Comparison of ENCODE assay signal across 17 cellular contexts in the genomic region with DNA sequence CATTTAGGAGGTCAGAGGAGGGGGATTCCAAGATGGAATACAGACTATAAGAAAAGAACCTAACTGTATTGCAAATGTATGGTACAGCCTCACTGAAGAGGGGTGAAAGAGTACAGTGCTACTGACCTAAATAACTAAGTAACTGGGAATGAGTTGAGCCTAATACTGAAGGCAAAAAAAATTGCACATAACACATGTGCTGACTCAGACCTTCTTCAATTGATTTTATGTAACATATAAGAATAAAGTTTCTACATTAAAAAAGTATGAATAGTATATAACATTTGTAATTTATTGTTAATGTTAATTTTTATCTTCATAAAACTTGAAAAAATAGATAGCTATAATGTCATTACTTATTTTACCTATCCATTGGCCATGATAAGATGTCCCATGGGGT. TPM values are rescaled to one million over a fixed set of nuclear protein-coding genes. Genes with fewer than 3 reads are reported as not detected.
DNase-seq lines count a peak whose midpoint lies in the region; ATAC-seq and TF ChIP-seq lines count a peak whose summit lies in the region.
"Had no signal": no experiment of that assay in that cellular context is flagged by ENCODE, and none has a peak within 500 bp of the region (broad histone marks: within the 10 kb centered on the region; RNA-seq: fewer than 3 reads in every experiment).

No MANE protein-coding gene starts in this region.

- no peaks in the 10 kb centered on the region for H3K27me3 Mint-ChIP-seq in activated naive CD4-positive, alpha-beta T cell treated with anti-CD3 and anti-CD28 coated beads, Interleukin-2, amount 50 U/mL, for 24 hours
- H3K27me3 Mint-ChIP-seq in CD4-positive, alpha-beta T cell, result no peaks in the 10 kb centered on the region
- no peaks in the 10 kb centered on the region for H3K27me3 Mint-ChIP-seq in T-cell
- no peaks in the 10 kb centered on the region for H3K27me3 Mint-ChIP-seq in naive thymus-derived CD4-positive, alpha-beta T cell

- peaks cover 0 to 14% (median 0%) of the 10 kb centered on the region in 3 experiments for H3K36me3 ChIP-seq in naive thymus-derived CD4-positive, alpha-beta T cell (ENCODE audit: control insufficient read depth in 2 of 3, insufficient read depth in 3 of 3, low read length in 3 of 3)

- no peak overlapping the region for H3K4me3 ChIP-seq in naive thymus-derived CD4-positive, alpha-beta T cell (ENCODE audit: low read length)
- H3K4me3 ChIP-seq: SJSA1 had no signal

- H3K4me3 Mint-ChIP-seq in activated naive CD4-positive, alpha-beta T cell treated with anti-CD3 and anti-CD28 coated beads, Interleukin-2, amount 50 U/mL, for 24 hours, result peak overlapping the region; percentile 51
- H3K4me3 Mint-ChIP-seq in CD4-positive, alpha-beta T cell, result no peak overlapping the region
- H3K4me3 Mint-ChIP-seq in T-cell, result no peak overlapping the region
- H3K4me3 Mint-ChIP-seq in naive thymus-derived CD4-positive, alpha-beta T cell, result peak overlapping the region in 1 of 10 donors; percentile 32

- H3K27ac ChIP-seq in CD4-positive, alpha-beta T cell (ENCODE audit: low read depth, low read length), result no peak overlapping the region
- H3K27ac ChIP-seq in naive thymus-derived CD4-positive, alpha-beta T cell (ENCODE audit: low read depth, low read length), result peak overlapping the region; percentile 53
- H3K27ac ChIP-seq: SJSA1 had no signal

- DNase-seq in activated naive CD4-positive, alpha-beta T cell treated with Interleukin-2 at 50 U/mL for 16 hours, result no peak
- no peak for DNase-seq in CD4-positive, alpha-beta T cell
- DNase-seq in T-cell (no peak), NCI-H2196 (lab: John Stamatoyannopoulos, UW; ENCODE audit: unreplicated experiment) (no peak)
- no peak for DNase-seq in naive thymus-derived CD4-positive, alpha-beta T cell
- DNase-seq: H7, NCI-H1105, NCI-H146, NCI-H2081 treated with DMSO at 0.1 percent for 48 hours, NCI-H2171 treated with DMSO at 0.1 percent for 48 hours, NCI-H446, NCI-H526 had no signal

- no peak for ATAC-seq in CD4-positive, alpha-beta T cell (ENCODE audit: poor library complexity)
- ATAC-seq in T-cell (replicated peaks in 1 of 4) (no peak), HG03565 (IDR thresholded peaks at IDR 0.05; ENCODE audit: unreplicated experiment) (no peak), HG02798 (IDR thresholded peaks at IDR 0.05; ENCODE audit: poor library complexity, unreplicated experiment) (no peak)
- no peak for ATAC-seq in naive thymus-derived CD4-positive, alpha-beta T cell
- ATAC-seq: Right ventricle myocardium inferior had no signal

- H3K9me3 ChIP-seq in CD4-positive, alpha-beta T cell (ENCODE audit: control insufficient read depth, low read length), result no peaks in the 10 kb centered on the region
- H3K9me3 ChIP-seq in naive thymus-derived CD4-positive, alpha-beta T cell (ENCODE audit: control insufficient read depth in 2 of 3, low read length in 3 of 3), result no peaks in the 10 kb centered on the region
- H3K9me3 ChIP-seq: SJSA1 had no signal

- no peak for TF ChIP-seq CTCF in CD4-positive, alpha-beta T cell (IDR thresholded peaks at IDR 0.05)

- peak overlapping the region; percentile 87 for H3K27ac Mint-ChIP-seq in activated naive CD4-positive, alpha-beta T cell treated with anti-CD3 and anti-CD28 coated beads, Interleukin-2, amount 50 U/mL, for 24 hours
- peak overlapping the region; percentile 89 for H3K27ac Mint-ChIP-seq in CD4-positive, alpha-beta T cell
- peak overlapping the region; percentile 88 to 94 for H3K27ac Mint-ChIP-seq in T-cell
- peak overlapping the region in 8 of 9 donors; percentile 77 to 94 (median 88) for H3K27ac Mint-ChIP-seq in naive thymus-derived CD4-positive, alpha-beta T cell

- intact Hi-C loops in CD4-positive, alpha-beta T cell (cut with DNase I, micrococcal nuclease), result loop anchor here in 1 of 2 experiments (1.0 kb wide), 1 partner anchor 14 kb away; no protein-coding TSS in a partner anchor
- intact Hi-C loops in naive thymus-derived CD4-positive, alpha-beta T cell (cut with micrococcal nuclease), result loop anchor here in 1 of 2 donors (2.0 kb wide), 1 partner anchor 16 kb away; no protein-coding TSS in a partner anchor

- POLR2A ChIA-PET in CD4-positive, alpha-beta T cell (lab: Charles Lee), result interaction anchor here (1.5 kb wide), 1 partner anchor 41 kb away, joined by 7 read pairs; a partner anchor contains a TSS
- POLR2A ChIA-PET in T-cell (lab: Charles Lee), result interaction anchor here in 1 of 2 donors (0.6 kb wide), 1 partner anchor 35 kb away, joined by 3 read pairs; no protein-coding TSS in a partner anchor
- POLR2A ChIA-PET in naive thymus-derived CD4-positive, alpha-beta T cell (lab: Charles Lee), result interaction anchor here (0.8 to 3.4 kb wide), 4 partner anchors 13 to 42 kb away, joined by 3 to 17 read pairs (median 6); a partner anchor contains a TSS

- CTCF ChIA-PET in CD4-positive, alpha-beta T cell (lab: Charles Lee), result no interaction called here
- CTCF ChIA-PET in T-cell (lab: Charles Lee), result interaction anchor here in 1 of 2 donors (1.1 kb wide), 1 partner anchor 51 kb away, joined by 4 read pairs; no protein-coding TSS in a partner anchor
- CTCF ChIA-PET in naive thymus-derived CD4-positive, alpha-beta T cell (lab: Charles Lee), result interaction anchor here (0.6 to 1.4 kb wide), 3 partner anchors 8 to 135 kb away, joined by 3 to 4 read pairs (median 3); no protein-coding TSS in a partner anchor

- H3K4me1 Mint-ChIP-seq in activated naive CD4-positive, alpha-beta T cell treated with anti-CD3 and anti-CD28 coated beads, Interleukin-2, amount 50 U/mL, for 24 hours, result peaks cover 70% of the 10 kb centered on the region
- peaks cover 59% of the 10 kb centered on the region for H3K4me1 Mint-ChIP-seq in CD4-positive, alpha-beta T cell (ENCODE audit: low read depth)
- H3K4me1 Mint-ChIP-seq in T-cell, result peaks cover 56 to 62% (median 59%) of the 10 kb centered on the region in 3 donors
- H3K4me1 Mint-ChIP-seq in naive thymus-derived CD4-positive, alpha-beta T cell, result peaks cover 34 to 77% (median 69%) of the 10 kb centered on the region in 7 donors

- H3K36me3 Mint-ChIP-seq in activated naive CD4-positive, alpha-beta T cell treated with anti-CD3 and anti-CD28 coated beads, Interleukin-2, amount 50 U/mL, for 24 hours, result peaks cover 27% of the 10 kb centered on the region
- H3K36me3 Mint-ChIP-seq in CD4-positive, alpha-beta T cell (ENCODE audit: low read depth), result peaks cover 66% of the 10 kb centered on the region
- H3K36me3 Mint-ChIP-seq in T-cell, result peaks cover 46% of the 10 kb centered on the region
- H3K36me3 Mint-ChIP-seq in naive thymus-derived CD4-positive, alpha-beta T cell, result peaks cover 9 to 43% (median 28%) of the 10 kb centered on the region in 5 donors

- H3K4me1 ChIP-seq in naive thymus-derived CD4-positive, alpha-beta T cell (ENCODE audit: control insufficient read depth in 2 of 2, insufficient read depth in 2 of 2, low read length in 2 of 2), result peaks cover 25 to 32% of the 10 kb centered on the region in 2 donors

- no peaks in the 10 kb centered on the region for H3K27me3 ChIP-seq in CD4-positive, alpha-beta T cell (ENCODE audit: control insufficient read depth, insufficient read depth, low read length)
- no peaks in the 10 kb centered on the region for H3K27me3 ChIP-seq in naive thymus-derived CD4-positive, alpha-beta T cell (ENCODE audit: control insufficient read depth in 2 of 2, insufficient read depth in 2 of 2, low read length in 2 of 2)
- H3K27me3 ChIP-seq: SJSA1 had no signal

- H3K9me3 Mint-ChIP-seq in activated naive CD4-positive, alpha-beta T cell treated with anti-CD3 and anti-CD28 coated beads, Interleukin-2, amount 50 U/mL, for 24 hours, result no peaks in the 10 kb centered on the region
- H3K9me3 Mint-ChIP-seq in CD4-positive, alpha-beta T cell, result no peaks in the 10 kb centered on the region
- H3K9me3 Mint-ChIP-seq in T-cell, result no peaks in the 10 kb centered on the region
- H3K9me3 Mint-ChIP-seq in naive thymus-derived CD4-positive, alpha-beta T cell, result no peaks in the 10 kb centered on the region

RNA-seq across cellular contexts. Expression of a gene that starts 41.7 kb away (rescaled TPM):
- 10 to 100 TPM; 82.3 to 84.5 TPM for total RNA-seq in CD4-positive, alpha-beta T cell
- total RNA-seq in T-cell, result 10 to 100 TPM; 54.5 to 83.2 (median 69.5) TPM
- 100 to 1,000 TPM in 1 of 5 experiments, 10 to 100 TPM in 4; 50.0 to 101 (median 80.0) TPM for total RNA-seq in naive thymus-derived CD4-positive, alpha-beta T cell
- 10 to 100 TPM; 43.8 to 52.1 TPM for polyA plus RNA-seq in naive thymus-derived CD4-positive, alpha-beta T cell
